ENCODE assay signal across 1 cellular context in the genomic region with DNA sequence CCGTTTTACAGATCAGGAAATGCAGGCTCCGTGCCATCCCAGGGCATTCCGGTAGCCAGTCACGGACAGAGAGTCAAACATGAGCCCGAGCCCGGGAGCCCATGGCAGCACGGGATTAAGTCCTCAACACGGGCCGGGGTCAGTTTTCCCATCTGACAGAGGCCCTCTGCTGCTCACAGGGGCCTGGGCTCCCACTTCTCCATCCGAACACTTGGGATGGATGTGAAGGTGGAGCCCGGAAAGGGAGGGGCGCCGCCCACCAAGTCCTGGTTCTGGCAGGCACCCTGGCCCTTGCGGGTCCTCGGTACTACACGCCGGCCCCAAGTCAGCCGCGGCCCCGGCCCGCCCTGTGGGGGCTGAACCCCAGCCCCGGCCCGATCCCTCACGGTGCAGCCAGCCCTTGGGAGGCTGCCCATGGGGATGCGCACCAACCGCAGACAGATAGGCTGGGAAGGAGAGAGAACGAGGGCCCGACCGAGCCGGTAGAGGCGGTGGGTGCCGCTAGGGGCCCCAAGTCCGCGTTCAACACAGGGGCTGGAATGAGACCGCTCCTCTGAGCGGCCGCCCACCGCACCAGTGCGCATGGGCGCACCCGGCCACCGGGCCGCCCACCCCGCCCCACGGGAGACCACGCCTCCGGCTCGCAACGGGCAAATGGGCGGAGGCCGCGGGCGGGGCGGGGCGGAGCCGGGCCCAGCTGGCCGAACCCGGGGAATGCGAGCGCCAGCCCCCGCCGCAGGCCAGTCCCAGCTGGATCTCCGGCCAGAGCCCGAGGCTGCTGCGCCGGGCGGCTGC.
TF ChIP-seq lines count a peak whose summit lies in the region.

Gene CAPN5 (plus strand): TSS at position 743 of the 795 bp plus-strand sequence. CDS start 17,916 bp downstream, outside the sequence.

TF ChIP-seq in HepG2, 621 proteins besides CTCF, POLR2A, EP300 and RAD21 (continued from another document and continues in another):
- TF ChIP-seq ZBTB33 (CRISPR knock-in tag; IDR thresholded peaks at IDR 0.05): no peak
- TF ChIP-seq ZMYM2 (CRISPR knock-in tag; IDR thresholded peaks at IDR 0.05): no peak
- TF ChIP-seq, protein P1, sequence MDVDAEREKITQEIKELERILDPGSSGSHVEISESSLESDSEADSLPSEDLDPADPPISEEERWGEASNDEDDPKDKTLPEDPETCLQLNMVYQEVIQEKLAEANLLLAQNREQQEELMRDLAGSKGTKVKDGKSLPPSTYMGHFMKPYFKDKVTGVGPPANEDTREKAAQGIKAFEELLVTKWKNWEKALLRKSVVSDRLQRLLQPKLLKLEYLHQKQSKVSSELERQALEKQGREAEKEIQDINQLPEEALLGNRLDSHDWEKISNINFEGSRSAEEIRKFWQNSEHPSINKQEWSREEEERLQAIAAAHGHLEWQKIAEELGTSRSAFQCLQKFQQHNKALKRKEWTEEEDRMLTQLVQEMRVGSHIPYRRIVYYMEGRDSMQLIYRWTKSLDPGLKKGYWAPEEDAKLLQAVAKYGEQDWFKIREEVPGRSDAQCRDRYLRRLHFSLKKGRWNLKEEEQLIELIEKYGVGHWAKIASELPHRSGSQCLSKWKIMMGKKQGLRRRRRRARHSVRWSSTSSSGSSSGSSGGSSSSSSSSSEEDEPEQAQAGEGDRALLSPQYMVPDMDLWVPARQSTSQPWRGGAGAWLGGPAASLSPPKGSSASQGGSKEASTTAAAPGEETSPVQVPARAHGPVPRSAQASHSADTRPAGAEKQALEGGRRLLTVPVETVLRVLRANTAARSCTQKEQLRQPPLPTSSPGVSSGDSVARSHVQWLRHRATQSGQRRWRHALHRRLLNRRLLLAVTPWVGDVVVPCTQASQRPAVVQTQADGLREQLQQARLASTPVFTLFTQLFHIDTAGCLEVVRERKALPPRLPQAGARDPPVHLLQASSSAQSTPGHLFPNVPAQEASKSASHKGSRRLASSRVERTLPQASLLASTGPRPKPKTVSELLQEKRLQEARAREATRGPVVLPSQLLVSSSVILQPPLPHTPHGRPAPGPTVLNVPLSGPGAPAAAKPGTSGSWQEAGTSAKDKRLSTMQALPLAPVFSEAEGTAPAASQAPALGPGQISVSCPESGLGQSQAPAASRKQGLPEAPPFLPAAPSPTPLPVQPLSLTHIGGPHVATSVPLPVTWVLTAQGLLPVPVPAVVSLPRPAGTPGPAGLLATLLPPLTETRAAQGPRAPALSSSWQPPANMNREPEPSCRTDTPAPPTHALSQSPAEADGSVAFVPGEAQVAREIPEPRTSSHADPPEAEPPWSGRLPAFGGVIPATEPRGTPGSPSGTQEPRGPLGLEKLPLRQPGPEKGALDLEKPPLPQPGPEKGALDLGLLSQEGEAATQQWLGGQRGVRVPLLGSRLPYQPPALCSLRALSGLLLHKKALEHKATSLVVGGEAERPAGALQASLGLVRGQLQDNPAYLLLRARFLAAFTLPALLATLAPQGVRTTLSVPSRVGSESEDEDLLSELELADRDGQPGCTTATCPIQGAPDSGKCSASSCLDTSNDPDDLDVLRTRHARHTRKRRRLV (CRISPR knock-in tag; IDR thresholded peaks at IDR 0.05): peak; percentile 41; the same call in 1 of the 2 replicates
- no peak for TF ChIP-seq SIN3B (IDR thresholded peaks at IDR 0.05; ENCODE audit: low read length)
- TF ChIP-seq NFE2 (CRISPR knock-in tag; IDR thresholded peaks at IDR 0.05): no peak
- TF ChIP-seq ZNF768 (CRISPR knock-in tag; IDR thresholded peaks at IDR 0.05): peak; percentile 12; the same call in 1 of the 2 replicates
- TF ChIP-seq, protein P2, sequence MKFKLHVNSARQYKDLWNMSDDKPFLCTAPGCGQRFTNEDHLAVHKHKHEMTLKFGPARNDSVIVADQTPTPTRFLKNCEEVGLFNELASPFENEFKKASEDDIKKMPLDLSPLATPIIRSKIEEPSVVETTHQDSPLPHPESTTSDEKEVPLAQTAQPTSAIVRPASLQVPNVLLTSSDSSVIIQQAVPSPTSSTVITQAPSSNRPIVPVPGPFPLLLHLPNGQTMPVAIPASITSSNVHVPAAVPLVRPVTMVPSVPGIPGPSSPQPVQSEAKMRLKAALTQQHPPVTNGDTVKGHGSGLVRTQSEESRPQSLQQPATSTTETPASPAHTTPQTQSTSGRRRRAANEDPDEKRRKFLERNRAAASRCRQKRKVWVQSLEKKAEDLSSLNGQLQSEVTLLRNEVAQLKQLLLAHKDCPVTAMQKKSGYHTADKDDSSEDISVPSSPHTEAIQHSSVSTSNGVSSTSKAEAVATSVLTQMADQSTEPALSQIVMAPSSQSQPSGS (CRISPR knock-in tag; IDR thresholded peaks at IDR 0.05): no peak
- TF ChIP-seq ZNF615 (CRISPR knock-in tag; IDR thresholded peaks at IDR 0.05; ENCODE audit: borderline replicate concordance): no peak
- TF ChIP-seq ZNF496 (CRISPR knock-in tag; IDR thresholded peaks at IDR 0.05; ENCODE audit: insufficient replicate concordance): no peak
- TF ChIP-seq MED1 (CRISPR knock-in tag; IDR thresholded peaks at IDR 0.05): no peak
- TF ChIP-seq, protein P3, sequence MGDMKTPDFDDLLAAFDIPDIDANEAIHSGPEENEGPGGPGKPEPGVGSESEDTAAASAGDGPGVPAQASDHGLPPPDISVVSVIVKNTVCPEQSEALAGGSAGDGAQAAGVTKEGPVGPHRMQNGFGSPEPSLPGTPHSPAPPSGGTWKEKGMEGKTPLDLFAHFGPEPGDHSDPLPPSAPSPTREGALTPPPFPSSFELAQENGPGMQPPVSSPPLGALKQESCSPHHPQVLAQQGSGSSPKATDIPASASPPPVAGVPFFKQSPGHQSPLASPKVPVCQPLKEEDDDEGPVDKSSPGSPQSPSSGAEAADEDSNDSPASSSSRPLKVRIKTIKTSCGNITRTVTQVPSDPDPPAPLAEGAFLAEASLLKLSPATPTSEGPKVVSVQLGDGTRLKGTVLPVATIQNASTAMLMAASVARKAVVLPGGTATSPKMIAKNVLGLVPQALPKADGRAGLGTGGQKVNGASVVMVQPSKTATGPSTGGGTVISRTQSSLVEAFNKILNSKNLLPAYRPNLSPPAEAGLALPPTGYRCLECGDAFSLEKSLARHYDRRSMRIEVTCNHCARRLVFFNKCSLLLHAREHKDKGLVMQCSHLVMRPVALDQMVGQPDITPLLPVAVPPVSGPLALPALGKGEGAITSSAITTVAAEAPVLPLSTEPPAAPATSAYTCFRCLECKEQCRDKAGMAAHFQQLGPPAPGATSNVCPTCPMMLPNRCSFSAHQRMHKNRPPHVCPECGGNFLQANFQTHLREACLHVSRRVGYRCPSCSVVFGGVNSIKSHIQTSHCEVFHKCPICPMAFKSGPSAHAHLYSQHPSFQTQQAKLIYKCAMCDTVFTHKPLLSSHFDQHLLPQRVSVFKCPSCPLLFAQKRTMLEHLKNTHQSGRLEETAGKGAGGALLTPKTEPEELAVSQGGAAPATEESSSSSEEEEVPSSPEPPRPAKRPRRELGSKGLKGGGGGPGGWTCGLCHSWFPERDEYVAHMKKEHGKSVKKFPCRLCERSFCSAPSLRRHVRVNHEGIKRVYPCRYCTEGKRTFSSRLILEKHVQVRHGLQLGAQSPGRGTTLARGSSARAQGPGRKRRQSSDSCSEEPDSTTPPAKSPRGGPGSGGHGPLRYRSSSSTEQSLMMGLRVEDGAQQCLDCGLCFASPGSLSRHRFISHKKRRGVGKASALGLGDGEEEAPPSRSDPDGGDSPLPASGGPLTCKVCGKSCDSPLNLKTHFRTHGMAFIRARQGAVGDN (CRISPR knock-in tag; IDR thresholded peaks at IDR 0.05): peak; percentile 79
- no peak; the same call in 1 of the 2 replicates for TF ChIP-seq HOXA3 (CRISPR knock-in tag; IDR thresholded peaks at IDR 0.05)
- TF ChIP-seq NR2F2 (IDR thresholded peaks at IDR 0.05; ENCODE audit: borderline replicate concordance, low read depth): no peak
- no peak for TF ChIP-seq XRCC5 (optimal IDR thresholded peaks at IDR 0.05; ENCODE audit: low read length)
- no peak for TF ChIP-seq RBM22 (optimal IDR thresholded peaks at IDR 0.05; ENCODE audit: low read length)
- no peak for TF ChIP-seq PRDM4 (CRISPR knock-in tag; IDR thresholded peaks at IDR 0.05; ENCODE audit: borderline replicate concordance)
- TF ChIP-seq KAT2B (IDR thresholded peaks at IDR 0.05; ENCODE audit: borderline replicate concordance, low read depth, low read length): no peak
- TF ChIP-seq SPEN (CRISPR knock-in tag; IDR thresholded peaks at IDR 0.05; ENCODE audit: low read depth): no peak
- 0 out of 2 replicates have a peak, but pooled peaks have one; percentile 18 for TF ChIP-seq ZNF33B (CRISPR knock-in tag; IDR thresholded peaks at IDR 0.05)
- TF ChIP-seq ARNT (IDR thresholded peaks at IDR 0.05): no peak
- peak; percentile 66 for TF ChIP-seq ERF (CRISPR knock-in tag; IDR thresholded peaks at IDR 0.05)
- TF ChIP-seq CBX5 (CRISPR knock-in tag; IDR thresholded peaks at IDR 0.05; ENCODE audit: borderline replicate concordance): no peak
- TF ChIP-seq SAFB2 (CRISPR knock-in tag; IDR thresholded peaks at IDR 0.05; ENCODE audit: borderline replicate concordance, low read depth): peak; percentile 53; the same call in 1 of the 2 replicates
- TF ChIP-seq TERF1 (CRISPR knock-in tag; IDR thresholded peaks at IDR 0.05): no peak
- no peak for TF ChIP-seq KDM3A (CRISPR knock-in tag; IDR thresholded peaks at IDR 0.05; ENCODE audit: low read depth)
- TF ChIP-seq ZNF589 (CRISPR knock-in tag; conservative IDR thresholded peaks at IDR 0.05): no peak
- no peak for TF ChIP-seq ZNF790 (CRISPR knock-in tag; IDR thresholded peaks at IDR 0.05; ENCODE audit: borderline replicate concordance)
- TF ChIP-seq ZNF703 (CRISPR knock-in tag; IDR thresholded peaks at IDR 0.05; ENCODE audit: borderline replicate concordance): no peak
- TF ChIP-seq NPAS2 (CRISPR knock-in tag; IDR thresholded peaks at IDR 0.05; ENCODE audit: borderline replicate concordance): no peak
- TF ChIP-seq SRSF4 (IDR thresholded peaks at IDR 0.05; ENCODE audit: low read depth, low read length, poor library complexity, severe bottlenecking): no peak
- TF ChIP-seq BRD4 (CRISPR knock-in tag; IDR thresholded peaks at IDR 0.05): no peak
- TF ChIP-seq PITX1 (CRISPR knock-in tag; IDR thresholded peaks at IDR 0.05): no peak
- TF ChIP-seq ARHGAP35 (CRISPR knock-in tag; IDR thresholded peaks at IDR 0.05; ENCODE audit: borderline replicate concordance): no peak
- no peak for TF ChIP-seq CREM (IDR thresholded peaks at IDR 0.05)
- no peak for TF ChIP-seq CREM (CRISPR knock-in tag; IDR thresholded peaks at IDR 0.05)
- TF ChIP-seq ZC3H4 (CRISPR knock-in tag; IDR thresholded peaks at IDR 0.05; ENCODE audit: borderline replicate concordance): no peak
- no peak for TF ChIP-seq ATRX (CRISPR knock-in tag; IDR thresholded peaks at IDR 0.05; ENCODE audit: borderline replicate concordance)
- no peak for TF ChIP-seq HDAC6 (IDR thresholded peaks at IDR 0.05; ENCODE audit: low read depth, low read length)
- no peak for TF ChIP-seq GTF3A (CRISPR knock-in tag; conservative IDR thresholded peaks at IDR 0.05)
- no peak for TF ChIP-seq SKIL (CRISPR knock-in tag; IDR thresholded peaks at IDR 0.05; ENCODE audit: borderline replicate concordance)
- TF ChIP-seq ZSCAN31 (CRISPR knock-in tag; IDR thresholded peaks at IDR 0.05; ENCODE audit: low read depth): no peak
- no peak for TF ChIP-seq TSC22D2 (CRISPR knock-in tag; IDR thresholded peaks at IDR 0.05; ENCODE audit: borderline replicate concordance)
- TF ChIP-seq ZNF549 (CRISPR knock-in tag; IDR thresholded peaks at IDR 0.05): no peak
